Comparison of ENCODE assay signal across 38 cellular contexts in the genomic region with DNA sequence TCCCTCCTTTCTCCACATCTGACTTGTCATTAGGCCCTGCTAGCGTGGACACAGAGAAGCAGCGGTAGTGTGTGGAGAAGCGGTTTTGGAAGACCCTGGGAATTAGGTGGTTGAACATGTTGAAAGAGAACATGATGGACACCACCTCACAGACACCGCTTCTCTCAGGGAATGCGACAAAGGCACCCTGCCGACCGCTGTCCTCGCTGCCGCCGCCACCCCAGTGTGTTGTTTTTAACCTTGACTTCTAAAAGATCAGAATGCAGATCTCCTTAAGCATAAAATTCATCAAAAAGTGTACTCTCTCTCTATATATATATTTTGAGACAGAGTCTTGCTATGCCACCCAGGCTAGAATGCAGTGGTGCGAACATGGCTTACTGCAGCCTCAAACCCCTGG. TPM values are rescaled to one million over a fixed set of nuclear protein-coding genes. Genes with fewer than 3 reads are reported as not detected.
"Had no signal": no experiment of that assay in that cellular context is flagged by ENCODE, and none has a peak within 500 bp of the region (broad histone marks: within the 10 kb centered on the region; RNA-seq: fewer than 3 reads in every experiment).

No MANE protein-coding gene starts in this region.

- H3K4me2 ChIP-seq: KMS-11 had no signal

- H3K9me3 ChIP-seq: MG63 had no signal

- DNase-seq: Karpas-422, Kasumi-1, MG63, MM.1S, MV-4-11, NCI-H1048, NCI-H1092, NCI-H1092 treated with DMSO at 0.1 percent for 48 hours, NCI-H1105, NCI-H1105 treated with DMSO at 0.1 percent for 48 hours, NCI-H1417, NCI-H1417 treated with DMSO at 0.1 percent for 48 hours, NCI-H1436, NCI-H1436 treated with DMSO at 0.1 percent for 48 hours, NCI-H146, NCI-H1694, NCI-H1694 treated with DMSO at 0.1 percent for 48 hours, NCI-H187, NCI-H187 treated with DMSO at 0.1 percent for 48 hours, NCI-H1930, NCI-H2029, NCI-H2029 treated with DMSO at 0.1 percent for 48 hours, NCI-H2081, NCI-H2081 treated with DMSO at 0.1 percent for 48 hours, NCI-H2107, NCI-H2171, NCI-H2171 treated with DMSO at 0.1 percent for 48 hours, NCI-H2227 treated with DMSO at 0.1 percent for 48 hours, NCI-H226, NCI-H345, NCI-H446, NCI-H446 treated with DMSO at 0.1 percent for 48 hours, NCI-H510A had no signal

- H3K4me3 ChIP-seq: MG63 had no signal

- H3K27ac ChIP-seq: KMS-11 had no signal

- H3K9ac ChIP-seq: KMS-11 had no signal

- H3K36me3 ChIP-seq: MG63 had no signal

- H3K27me3 ChIP-seq: MG63 had no signal

RNA-seq across cellular contexts. Expression of a gene that starts 33.2 kb away (rescaled TPM):
- total RNA-seq: LHCN-M2, M059J, MCF 10A, NCI-H460 had no signal
